In genomic region chr1:168767885-168768584, GRCh38 we compare ENCODE assay signal across 13 cellular contexts. TPM values are rescaled to one million over a fixed set of nuclear protein-coding genes. Genes with fewer than 3 reads are reported as not detected.
DNase-seq lines count a peak whose midpoint lies in the region; ATAC-seq, FAIRE-seq and TF ChIP-seq lines count a peak whose summit lies in the region.
"Had no signal": no experiment of that assay in that cellular context is flagged by ENCODE, and none has a peak within 500 bp of the region (broad histone marks: within the 10 kb centered on the region; RNA-seq: fewer than 3 reads in every experiment).

No MANE protein-coding gene starts in this region.

- H3K27me3 ChIP-seq in left ventricle myocardium inferior (ENCODE audit: low read depth), result no peaks in the 10 kb centered on the region
- no peaks in the 10 kb centered on the region for H3K27me3 ChIP-seq in rectal smooth muscle tissue (ENCODE audit: control insufficient read depth, insufficient read depth, low read length)
- no peaks in the 10 kb centered on the region for H3K27me3 ChIP-seq in small intestine (ENCODE audit: control insufficient read depth in 2 of 2, insufficient read depth in 2 of 2, low read length in 2 of 2)
- H3K27me3 ChIP-seq: BLaER1 treated with 17β-estradiol and CSF1 and Interleukin-3, amounts not matched to agents 10 nM and 100 nM had no signal

- H3K9me3 ChIP-seq in left ventricle myocardium inferior (replicated peaks) (no peaks in the 10 kb centered on the region), small intestine (ENCODE audit: control insufficient read depth, low read depth) (no peaks in the 10 kb centered on the region)
- H3K9me3 ChIP-seq: BLaER1 treated with 17β-estradiol and CSF1 and Interleukin-3, amounts not matched to agents 10 nM and 100 nM had no signal

- DNase-seq in G401 (ENCODE audit: low spot score) (peak; percentile 11), left ventricle myocardium inferior (no peak), small intestine (no peak)
- DNase-seq in stimulated activated CD4-positive, alpha-beta T cell treated with anti-CD3 and anti-CD28 coated beads, Interleukin-15, amount 100 ng/mL, for 24 hours, result no peak
- DNase-seq: immature natural killer cell, NCI-H2081 treated with DMSO at 0.1 percent for 48 hours, occipital lobe had no signal

- H3K27ac ChIP-seq in left ventricle myocardium inferior (replicated peaks) (peak overlapping the region; percentile 69), rectal smooth muscle tissue (ENCODE audit: low read depth, low read length) (peak overlapping the region; percentile 65), small intestine (ENCODE audit: low read depth in 1 of 2, low read length in 1 of 2) (no peak overlapping the region)
- H3K27ac ChIP-seq: BLaER1 treated with 17β-estradiol and CSF1 and Interleukin-3, amounts not matched to agents 10 nM and 100 nM had no signal

- H3K4me3 Mint-ChIP-seq in brain, result no peak overlapping the region
- no peak overlapping the region for H3K4me3 Mint-ChIP-seq in activated T-helper 17 cell treated with anti-CD3 and anti-CD28 coated beads, Interleukin-2, amount 50 U/mL, for 72 hours
- H3K4me3 Mint-ChIP-seq: immature natural killer cell had no signal

- peak overlapping the region in 4 of 5 experiments; percentile 17 to 91 (median 82) for H3K27ac Mint-ChIP-seq in brain
- no peak overlapping the region for H3K27ac Mint-ChIP-seq in activated T-helper 17 cell treated with anti-CD3 and anti-CD28 coated beads, Interleukin-2, amount 50 U/mL, for 72 hours
- H3K27ac Mint-ChIP-seq: immature natural killer cell had no signal

- no peak for ATAC-seq in activated T-helper 17 cell treated with anti-CD3 and anti-CD28 coated beads, Interleukin-2, amount 50 U/mL, for 72 hours (replicated peaks)
- ATAC-seq in GM18870 (IDR thresholded peaks at IDR 0.05; ENCODE audit: unreplicated experiment), result no peak

- in situ Hi-C loops in G401 (cut with HindIII; ENCODE audit: low sequenced_read_pairs), result no loop called here

- H3K9ac ChIP-seq in rectal smooth muscle tissue (ENCODE audit: low read length), result no peak overlapping the region
- H3K9ac ChIP-seq: BLaER1 treated with 17β-estradiol and CSF1 and Interleukin-3, amounts not matched to agents 10 nM and 100 nM had no signal

- intact Hi-C loops in left ventricle myocardium inferior (cut with micrococcal nuclease), result no loop called here

- no peaks in the 10 kb centered on the region for H3K9me3 Mint-ChIP-seq in brain
- H3K9me3 Mint-ChIP-seq in activated T-helper 17 cell treated with anti-CD3 and anti-CD28 coated beads, Interleukin-2, amount 50 U/mL, for 72 hours, result no peaks in the 10 kb centered on the region
- H3K9me3 Mint-ChIP-seq: immature natural killer cell had no signal

- TF ChIP-seq CTCF in brain (conservative IDR thresholded peaks at IDR 0.05), result no peak
- no peak for TF ChIP-seq CTCF in left ventricle myocardium inferior (IDR thresholded peaks at IDR 0.05; ENCODE audit: borderline replicate concordance)

- H3K36me3 ChIP-seq in left ventricle myocardium inferior, result no peaks in the 10 kb centered on the region
- H3K36me3 ChIP-seq in rectal smooth muscle tissue (ENCODE audit: control insufficient read depth, insufficient read depth, low read length), result no peaks in the 10 kb centered on the region
- H3K36me3 ChIP-seq in small intestine (ENCODE audit: control insufficient read depth in 2 of 2, insufficient read depth in 2 of 2, low read length in 2 of 2), result no peaks in the 10 kb centered on the region
- H3K36me3 ChIP-seq: BLaER1 treated with 17β-estradiol and CSF1 and Interleukin-3, amounts not matched to agents 10 nM and 100 nM had no signal

- 52 to 82% (median 77%) methylated on average over 4 of the region's 4 CpGs for WGBS in small intestine, 3 donors

- no peak for FAIRE-seq in small intestine (lab: Jason Lieb, UNC)
- FAIRE-seq: endometrium had no signal

- H3K27me3 Mint-ChIP-seq in brain, result peaks cover 5% of the 10 kb centered on the region
- H3K27me3 Mint-ChIP-seq in activated T-helper 17 cell treated with anti-CD3 and anti-CD28 coated beads, Interleukin-2, amount 50 U/mL, for 72 hours, result peaks cover 4% of the 10 kb centered on the region

- peaks cover 21% of the 10 kb centered on the region for H3K4me1 Mint-ChIP-seq in brain
- H3K4me1 Mint-ChIP-seq in activated T-helper 17 cell treated with anti-CD3 and anti-CD28 coated beads, Interleukin-2, amount 50 U/mL, for 72 hours, result no peaks in the 10 kb centered on the region
- H3K4me1 Mint-ChIP-seq: immature natural killer cell had no signal

- H3K4me3 ChIP-seq in left ventricle myocardium inferior, result no peak overlapping the region
- H3K4me3 ChIP-seq in rectal smooth muscle tissue (ENCODE audit: low read length), result no peak overlapping the region
- no peak overlapping the region for H3K4me3 ChIP-seq in small intestine (ENCODE audit: low read depth in 1 of 2, low read length in 2 of 2)
- H3K4me3 ChIP-seq: BLaER1 treated with 17β-estradiol and CSF1 and Interleukin-3, amounts not matched to agents 10 nM and 100 nM had no signal

- H3K36me3 Mint-ChIP-seq in brain, result no peaks in the 10 kb centered on the region
- no peaks in the 10 kb centered on the region for H3K36me3 Mint-ChIP-seq in activated T-helper 17 cell treated with anti-CD3 and anti-CD28 coated beads, Interleukin-2, amount 50 U/mL, for 72 hours (ENCODE audit: low read depth)
- H3K36me3 Mint-ChIP-seq: immature natural killer cell had no signal

- H3K4me1 ChIP-seq in left ventricle myocardium inferior, result peaks cover 23% of the 10 kb centered on the region
- peaks cover 13% of the 10 kb centered on the region for H3K4me1 ChIP-seq in rectal smooth muscle tissue (ENCODE audit: control insufficient read depth, insufficient read depth, low read length)
- no peaks in the 10 kb centered on the region for H3K4me1 ChIP-seq in small intestine (ENCODE audit: control insufficient read depth in 2 of 2, insufficient read depth in 1 of 2, low read depth in 1 of 2, low read length in 1 of 2)

RNA-seq across cellular contexts. Expression of gene DPT, which starts 39.0 kb away (rescaled TPM):
- not detected in 2 replicates for total RNA-seq in G401 (2014; rRNA removed; shearing (Covaris generic))
- polyA plus RNA-seq in brain (ENCODE audit: insufficient read depth, low read depth, low replicate concordance), result not detected
- 45.6 TPM for total RNA-seq in left ventricle myocardium inferior
- polyA plus RNA-seq in small intestine, result 10 to 100 TPM in 1 of 3 donors, 1 to 10 TPM in 1, under 1 TPM in 1; 0.89 to 42.3 (median 2.7) TPM
- not detected for total RNA-seq in activated T-helper 17 cell treated with anti-CD3 and anti-CD28 coated beads, Interleukin-2, amount 50 U/mL, for 72 hours
- total RNA-seq: occipital lobe had no signal
- polyA plus RNA-seq: immature natural killer cell had no signal

Comparison
In these comparisons a context has a peak if more than half of its experiments do, and no peak if none do; other contexts are left out.
1. H3K27ac ChIP-seq: peak in left ventricle myocardium inferior (single experiment) and rectal smooth muscle tissue (single experiment); none in small intestine (0 of 2).
2. RNA of gene DPT, which starts 39.0 kb away (total RNA-seq): 45.6 TPM in left ventricle myocardium inferior (single experiment); not detected in G401 and not detected in activated T-helper 17 cell treated with anti-CD3 and anti-CD28 coated beads, Interleukin-2, amount 50 U/mL, for 72 hours; every median in the first group is over 10 times any median in the second.